Comparison of ENCODE assay signal across 8 cellular contexts in the genomic region with DNA sequence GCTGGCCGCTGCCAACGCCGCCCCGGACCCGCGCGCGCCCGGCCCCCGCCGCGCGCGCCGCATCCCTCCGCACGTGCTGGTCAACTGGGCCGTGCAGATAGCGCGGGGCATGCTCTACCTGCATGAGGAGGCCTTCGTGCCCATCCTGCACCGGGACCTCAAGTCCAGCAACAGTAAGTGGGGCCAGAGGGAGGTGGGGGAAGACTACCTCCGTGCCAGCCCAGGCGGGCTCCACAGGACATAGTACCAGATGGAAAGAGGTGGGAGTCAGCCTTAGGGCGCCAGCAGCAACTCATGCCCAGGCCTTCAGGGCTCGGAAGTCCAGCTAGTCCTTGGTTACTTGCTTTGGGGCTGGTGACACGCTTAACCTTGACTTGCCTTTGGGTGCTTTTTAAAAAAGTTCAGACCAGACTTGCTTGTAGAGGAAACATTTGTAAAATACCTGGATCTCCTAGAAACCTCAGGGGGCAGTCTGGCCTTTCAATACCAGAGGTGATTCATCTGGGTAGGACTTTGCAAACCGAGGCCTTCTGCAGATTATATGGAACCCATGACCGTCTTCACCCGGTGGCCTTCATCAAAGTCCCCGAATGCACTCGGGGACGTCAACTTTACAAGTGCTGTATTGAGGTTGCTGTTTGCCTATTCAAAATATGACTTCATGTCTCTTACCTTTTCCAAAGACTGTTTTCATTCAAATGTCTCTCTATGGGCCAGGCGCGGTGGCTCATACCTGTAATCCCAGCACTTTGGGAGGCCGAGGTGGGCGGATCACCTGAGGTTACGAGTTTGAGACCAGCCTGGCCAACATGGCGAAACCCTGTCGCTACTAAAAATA. TPM values are rescaled to one million over a fixed set of nuclear protein-coding genes. Genes with fewer than 3 reads are reported as not detected.
DNase-seq lines count a peak whose midpoint lies in the region; ATAC-seq and TF ChIP-seq lines count a peak whose summit lies in the region.

No MANE protein-coding gene starts in this region.

- DNase-seq in Daoy (ENCODE audit: low read depth) (peak; percentile 44), body of pancreas (peak; percentile 43 to 64 (median 50)), lung microvascular endothelial cell (ENCODE audit: low read depth in 2 of 2) (peak; percentile 2)

- H3K4me3 ChIP-seq in Loucy (ENCODE audit: low read length, poor library complexity, severe bottlenecking) (peak overlapping the region; percentile 78), body of pancreas (peak overlapping the region; percentile 77 to 78), urinary bladder (ENCODE audit: low read depth, low read length) (peak overlapping the region; percentile 59)

- H3K27ac ChIP-seq in body of pancreas (peak overlapping the region; percentile 96 to 98 (median 98)), urinary bladder (ENCODE audit: low read depth) (no peak overlapping the region)

- intact Hi-C loops in body of pancreas (cut with DNase I): no loop called here

- WGBS in body of pancreas, 2 donors: 8 to 15% methylated on average over 16 to 40 of the region's 40 CpGs
- WGBS in urinary bladder: 34% methylated on average over 40 of the region's 40 CpGs

- H4K20me1 ChIP-seq in Loucy (ENCODE audit: insufficient read depth, low read length, poor library complexity, severe bottlenecking): peaks cover 7% of the 10 kb centered on the region

- H3K9me2 ChIP-seq in Loucy (replicated peaks; ENCODE audit: low read depth, low read length): no peaks in the 10 kb centered on the region

- peak in 2 of 3 donors; percentile 23 to 42 for TF ChIP-seq POLR2A in body of pancreas (IDR thresholded peaks at IDR 0.05)

- H3K79me2 ChIP-seq in Loucy (ENCODE audit: insufficient read depth, low read length): peaks cover 33% of the 10 kb centered on the region

- peak overlapping the region; percentile 84 for H3K4me2 ChIP-seq in Loucy (ENCODE audit: low read depth, low read length, poor library complexity, severe bottlenecking)

- TF ChIP-seq CTCF in Loucy (conservative IDR thresholded peaks at IDR 0.05; ENCODE audit: low read length) (no peak), body of pancreas (IDR thresholded peaks at IDR 0.05) (no peak)

- H3K27me3 ChIP-seq in Loucy (ENCODE audit: insufficient read depth, low read length, poor library complexity, severe bottlenecking) (no peaks in the 10 kb centered on the region), body of pancreas (no peaks in the 10 kb centered on the region)

- peak overlapping the region; percentile 73 for H3K9ac ChIP-seq in Loucy (ENCODE audit: low read depth, low read length, poor library complexity, severe bottlenecking)

- H3K36me3 ChIP-seq in Loucy (ENCODE audit: insufficient read depth, low read length) (no peaks in the 10 kb centered on the region), body of pancreas (replicated peaks in 1 of 2; ENCODE audit: insufficient read depth in 1 of 2, low read depth in 2 of 2) (no peaks in the 10 kb centered on the region), urinary bladder (ENCODE audit: insufficient read depth) (no peaks in the 10 kb centered on the region)

- peak overlapping the region; percentile 93; the same call in 1 of the 2 replicates for H2AFZ ChIP-seq in Loucy (ENCODE audit: low read length)

- peaks cover 7% of the 10 kb centered on the region; the same call in 1 of the 2 replicates for H3F3A ChIP-seq in Loucy (ENCODE audit: low read depth)

- ATAC-seq in body of pancreas: peak; percentile 5
- ATAC-seq in GM18909 (IDR thresholded peaks at IDR 0.05; ENCODE audit: poor library complexity, unreplicated experiment): no peak
- no peak for ATAC-seq in HG02884 (IDR thresholded peaks at IDR 0.05; ENCODE audit: unreplicated experiment)
- ATAC-seq in GM19023 (IDR thresholded peaks at IDR 0.05; ENCODE audit: unreplicated experiment): no peak

- no peaks in the 10 kb centered on the region for H3K9me3 ChIP-seq in Loucy (ENCODE audit: insufficient read depth, low read depth, low read length)
- H3K9me3 ChIP-seq in body of pancreas: no peaks in the 10 kb centered on the region

- peaks cover 43% of the 10 kb centered on the region for H3K4me1 ChIP-seq in Loucy (ENCODE audit: insufficient read depth, low read length, poor library complexity, severe bottlenecking)
- H3K4me1 ChIP-seq in body of pancreas: peaks cover 35% of the 10 kb centered on the region
- H3K4me1 ChIP-seq in urinary bladder (ENCODE audit: insufficient read depth): no peaks in the 10 kb centered on the region

RNA-seq across cellular contexts. Expression of gene MAP3K21, which starts 1.4 kb away (rescaled TPM):
- 2.7 and 3.2 TPM in 2 replicates for total RNA-seq in Daoy (2014; rRNA removed; shearing (Covaris generic))
- 10 to 100 TPM; 40.2 to 62.3 TPM for total RNA-seq in body of pancreas
- total RNA-seq in lung microvascular endothelial cell: 0.44 and 0.79 TPM in 2 replicates
- 2.6 TPM for total RNA-seq in urinary bladder
- polyA plus RNA-seq in urinary bladder: 0.44 TPM

RNA-seq across cellular contexts. Expression of gene PCNX2, which starts 33.4 kb away (rescaled TPM):
- total RNA-seq in Daoy (2014; rRNA removed; shearing (Covaris generic)): 9.9 and 15.0 TPM in 2 replicates
- total RNA-seq in body of pancreas: 10 to 100 TPM; 24.1 to 72.1 TPM
- 0.20 and 2.8 TPM in 2 replicates for total RNA-seq in lung microvascular endothelial cell
- 36.9 TPM for total RNA-seq in urinary bladder
- polyA plus RNA-seq in urinary bladder: 5.2 TPM
